Comparison of ENCODE assay signal across 17 cellular contexts in the genomic region with DNA sequence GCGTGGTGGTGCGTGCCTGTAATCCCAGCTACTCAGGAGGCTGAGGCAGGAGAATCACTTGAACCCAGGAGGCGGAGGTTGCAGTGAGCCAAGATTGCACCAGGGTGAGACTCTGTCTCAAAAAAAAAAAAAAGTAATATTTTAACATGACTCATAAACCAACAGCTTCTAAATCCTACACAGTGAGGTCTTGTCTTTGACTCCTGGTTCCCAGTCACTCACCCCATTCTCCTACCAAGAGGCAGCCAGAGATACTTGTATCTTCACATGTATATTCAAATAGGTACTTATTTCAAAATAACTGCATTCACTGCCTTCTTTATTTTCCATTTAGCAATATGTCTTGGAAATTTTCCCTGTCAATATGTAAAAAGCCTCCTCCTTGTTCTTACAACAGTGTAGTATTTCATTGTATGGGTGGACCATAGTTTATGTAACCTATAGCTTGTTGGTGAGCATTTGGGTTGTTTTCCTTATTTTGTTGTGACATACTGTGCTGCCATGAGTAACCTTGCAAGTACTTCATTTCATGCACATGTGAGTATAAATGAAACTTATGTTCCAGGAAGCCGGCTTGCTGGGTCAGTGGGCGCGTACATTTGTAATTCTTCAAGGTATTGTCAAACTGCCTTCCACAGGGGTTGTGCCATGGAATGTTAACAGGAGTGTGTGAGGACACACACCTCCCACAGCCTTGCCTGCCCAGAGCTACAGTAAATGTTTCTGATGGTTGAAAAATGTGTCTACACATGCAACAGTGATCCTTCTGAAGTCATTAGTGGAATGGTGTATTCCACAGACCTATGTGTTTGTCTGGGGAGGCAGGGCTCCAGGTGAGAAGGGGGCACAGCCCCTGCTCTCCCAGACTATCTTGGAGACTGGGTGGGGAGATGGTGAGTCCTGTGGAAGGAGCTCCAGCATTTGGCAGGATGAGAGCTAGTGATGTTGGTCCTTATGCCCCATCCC. TPM values are rescaled to one million over a fixed set of nuclear protein-coding genes. Genes with fewer than 3 reads are reported as not detected.
DNase-seq lines count a peak whose midpoint lies in the region; ATAC-seq and TF ChIP-seq lines count a peak whose summit lies in the region.
"Had no signal": no experiment of that assay in that cellular context is flagged by ENCODE, and none has a peak within 500 bp of the region (broad histone marks: within the 10 kb centered on the region; RNA-seq: fewer than 3 reads in every experiment).

No MANE protein-coding gene starts in this region.

- dilution Hi-C loops in mammary epithelial cell (cut with HindIII; ENCODE audit: low sequenced_read_pairs): loop anchor here (5.0 kb wide), 1 partner anchor 80 kb away; no protein-coding TSS in a partner anchor

- no peaks in the 10 kb centered on the region for H4K20me1 ChIP-seq in mammary epithelial cell (ENCODE audit: insufficient read depth, low read length)

- H3K9me3 Mint-ChIP-seq in T-helper 2 cell treated with Interferon-gamma antibody and Interleukin-4, amounts not matched to agents 5 μg/mL and 100 μg/mL, for 36 hours: no peaks in the 10 kb centered on the region
- H3K9me3 Mint-ChIP-seq: activated naive CD4-positive, alpha-beta T cell treated with anti-CD3 and anti-CD28 coated beads, Interleukin-2, amount 50 U/mL, for 24 hours; endodermal cell; nephron had no signal

- no peaks in the 10 kb centered on the region for H3K27me3 Mint-ChIP-seq in T-helper 2 cell treated with Interferon-gamma antibody and Interleukin-4, amounts not matched to agents 5 μg/mL and 100 μg/mL, for 36 hours (ENCODE audit: low read depth)
- H3K27me3 Mint-ChIP-seq: activated naive CD4-positive, alpha-beta T cell treated with anti-CD3 and anti-CD28 coated beads, Interleukin-2, amount 50 U/mL, for 24 hours had no signal

- no peak overlapping the region for H2AFZ ChIP-seq in mammary epithelial cell (ENCODE audit: low read depth, low read length)

- WGBS in mammary epithelial cell (ENCODE audit: low coverage, missing lambda C conversion rate): 85% methylated on average over 6 of the region's 6 CpGs

- no TSS peak for BruUV-seq in mammary epithelial cell (replicated peaks; lab: Mats Ljungman, UMichigan)

- no peaks in the 10 kb centered on the region for H3K36me3 Mint-ChIP-seq in T-helper 2 cell treated with Interferon-gamma antibody and Interleukin-4, amounts not matched to agents 5 μg/mL and 100 μg/mL, for 36 hours (ENCODE audit: low read depth)
- H3K36me3 Mint-ChIP-seq: activated naive CD4-positive, alpha-beta T cell treated with anti-CD3 and anti-CD28 coated beads, Interleukin-2, amount 50 U/mL, for 24 hours had no signal

- peaks cover 5% of the 10 kb centered on the region for H3K4me1 ChIP-seq in mammary epithelial cell (ENCODE audit: insufficient read depth, low read length)
- H3K4me1 ChIP-seq: gastroesophageal sphincter had no signal

- H3K27me3 ChIP-seq in mammary epithelial cell (ENCODE audit: insufficient read depth, low read length): no peaks in the 10 kb centered on the region
- H3K27me3 ChIP-seq: gastroesophageal sphincter had no signal

- ATAC-seq in stimulated activated naive CD8-positive, alpha-beta T cell treated with anti-CD3 and anti-CD28 coated beads, Interleukin-15, Interleukin-2, amounts not matched to agents 100 U/mL and 50 U/mL, for 24 hours: peak; percentile 67
- ATAC-seq in GM19467 (IDR thresholded peaks at IDR 0.05; ENCODE audit: unreplicated experiment): no peak
- ATAC-seq: gastroesophageal sphincter, Right ventricle myocardium inferior had no signal

- H3K4me2 ChIP-seq in mammary epithelial cell (ENCODE audit: insufficient read depth, low read depth, low read length): no peak overlapping the region

- no peak for TF ChIP-seq CTCF in mammary epithelial cell (conservative IDR thresholded peaks at IDR 0.05 in 1 of 2, IDR thresholded peaks at IDR 0.05 in 1 of 2; ENCODE audit: extremely low read depth in 1 of 2, insufficient read depth in 1 of 2, low read depth in 1 of 2, low read length in 2 of 2)

- peak; percentile 42 for DNase-seq in stimulated activated CD4-positive, alpha-beta T cell treated with anti-CD3 and anti-CD28 coated beads, Interleukin-15, amount 100 ng/mL, for 24 hours
- DNase-seq in stimulated activated CD4-positive, alpha-beta T cell treated with anti-CD3 and anti-CD28 coated beads, Interleukin-12 subunit alpha, Interleukin-12 subunit beta, amount 100 ng/mL, for 4 hours: no peak
- DNase-seq in T-helper 2 cell treated with Interferon-gamma antibody and Interleukin-4, amounts not matched to agents 5 μg/mL and 100 μg/mL, for 36 hours (ENCODE audit: low spot score): peak; percentile 48
- DNase-seq in mammary epithelial cell: peak; percentile 39
- no peak for DNase-seq in stimulated activated naive CD8-positive, alpha-beta T cell treated with anti-CD3 and anti-CD28 coated beads, Interleukin-15, Interleukin-2, amounts not matched to agents 100 U/mL and 50 U/mL, for 24 hours
- no peak for DNase-seq in HUDEP-2 (lab: John Stamatoyannopoulos, UW; ENCODE audit: unreplicated experiment in 76 of 76)
- no peak for DNase-seq in inferior parietal cortex (ENCODE audit: extremely low spot score)
- DNase-seq: DMS 273 treated with DMSO at 0.1 percent for 48 hours, endodermal cell, NCI-H1436 treated with DMSO at 0.1 percent for 48 hours had no signal

- H3K4me1 Mint-ChIP-seq in T-helper 2 cell treated with Interferon-gamma antibody and Interleukin-4, amounts not matched to agents 5 μg/mL and 100 μg/mL, for 36 hours (ENCODE audit: low read depth): peaks cover 49% of the 10 kb centered on the region
- H3K4me1 Mint-ChIP-seq: endodermal cell, nephron had no signal

- no peaks in the 10 kb centered on the region for H3K36me3 ChIP-seq in mammary epithelial cell (ENCODE audit: insufficient read depth, low read length)
- H3K36me3 ChIP-seq: gastroesophageal sphincter, thoracic aorta had no signal

- no peaks in the 10 kb centered on the region for H3K9me3 ChIP-seq in mammary epithelial cell (replicated peaks; ENCODE audit: insufficient read depth, low read length)
- H3K9me3 ChIP-seq: gastroesophageal sphincter, thoracic aorta had no signal

- in situ Hi-C loops in mammary epithelial cell (cut with MboI; ENCODE audit: low sequenced_read_pairs in 2 of 2): no loop called here

- CTCF ChIA-PET in mammary epithelial cell (lab: Charles Lee; ENCODE audit: low non-redundant PET): no interaction called here

- no peak overlapping the region for H3K4me3 ChIP-seq in mammary epithelial cell (replicated peaks in 1 of 3; ENCODE audit: insufficient read depth in 1 of 3, low read depth in 2 of 3, low read length in 3 of 3)
- H3K4me3 ChIP-seq: gastroesophageal sphincter, lung, thoracic aorta had no signal

- H3K27ac ChIP-seq in mammary epithelial cell (ENCODE audit: insufficient read depth, low read depth, low read length): no peak overlapping the region
- H3K27ac ChIP-seq: gastroesophageal sphincter, thoracic aorta had no signal

- no peaks in the 10 kb centered on the region for H3K79me2 ChIP-seq in mammary epithelial cell (ENCODE audit: insufficient read depth, low read length)

- peak overlapping the region; percentile 80 for H3K27ac Mint-ChIP-seq in T-helper 2 cell treated with Interferon-gamma antibody and Interleukin-4, amounts not matched to agents 5 μg/mL and 100 μg/mL, for 36 hours
- H3K27ac Mint-ChIP-seq: activated naive CD4-positive, alpha-beta T cell treated with anti-CD3 and anti-CD28 coated beads, Interleukin-2, amount 50 U/mL, for 24 hours; endodermal cell; nephron had no signal

- intact Hi-C loops in mammary epithelial cell (cut with micrococcal nuclease): no loop called here

- H3K4me3 Mint-ChIP-seq in T-helper 2 cell treated with Interferon-gamma antibody and Interleukin-4, amounts not matched to agents 5 μg/mL and 100 μg/mL, for 36 hours: peak overlapping the region; percentile 22
- H3K4me3 Mint-ChIP-seq: activated naive CD4-positive, alpha-beta T cell treated with anti-CD3 and anti-CD28 coated beads, Interleukin-2, amount 50 U/mL, for 24 hours; endodermal cell; nephron had no signal

- no peak overlapping the region for H3K9ac ChIP-seq in mammary epithelial cell (ENCODE audit: insufficient read depth, low read length)

RNA-seq across cellular contexts. Expression of a gene that starts 47.9 kb away (rescaled TPM):
- 10 to 100 TPM in 1 of 2 donors, 1 to 10 TPM in 1; 4.7 to 24.7 TPM for total RNA-seq in mammary epithelial cell
- 7.1 TPM for polyA plus RNA-seq in mammary epithelial cell
- 24.4 TPM for polyA minus RNA-seq in mammary epithelial cell

Comparison
In these comparisons a context has a peak if more than half of its experiments do, and no peak if none do; other contexts are left out.
1. DNase-seq: peak in stimulated activated CD4-positive, alpha-beta T cell treated with anti-CD3 and anti-CD28 coated beads, Interleukin-15, amount 100 ng/mL, for 24 hours (single experiment), T-helper 2 cell treated with Interferon-gamma antibody and Interleukin-4, amounts not matched to agents 5 μg/mL and 100 μg/mL, for 36 hours (single experiment) and mammary epithelial cell (single experiment); none in stimulated activated CD4-positive, alpha-beta T cell treated with anti-CD3 and anti-CD28 coated beads, Interleukin-12 subunit alpha, Interleukin-12 subunit beta, amount 100 ng/mL, for 4 hours (single experiment), stimulated activated naive CD8-positive, alpha-beta T cell treated with anti-CD3 and anti-CD28 coated beads, Interleukin-15, Interleukin-2, amounts not matched to agents 100 U/mL and 50 U/mL, for 24 hours (single experiment), HUDEP-2 (0 of 76) and inferior parietal cortex (single experiment).